Comparison of ENCODE assay signal across 32 cellular contexts in the genomic region with DNA sequence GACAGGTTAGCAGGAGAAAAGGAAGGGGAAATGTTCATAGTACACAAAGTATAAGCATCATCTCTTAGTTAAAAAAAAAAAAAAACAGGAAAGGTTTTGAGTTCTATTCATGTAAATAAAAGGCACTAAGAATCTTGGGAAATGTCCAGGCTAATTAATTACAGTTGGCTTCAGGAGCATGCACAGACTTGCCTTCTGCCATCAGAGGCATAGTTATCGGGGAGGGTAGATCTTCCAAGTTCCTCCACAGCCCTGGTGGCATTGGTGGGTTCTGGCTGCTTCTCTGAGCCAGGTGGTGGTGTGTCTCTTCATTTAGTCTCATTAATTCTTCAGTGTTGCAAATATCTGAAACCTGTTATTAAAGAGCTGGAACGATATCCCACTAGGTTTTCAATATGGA.
DNase-seq lines count a peak whose midpoint lies in the region; ATAC-seq, FAIRE-seq and TF ChIP-seq lines count a peak whose summit lies in the region.
"Had no signal": no experiment of that assay in that cellular context is flagged by ENCODE, and none has a peak within 500 bp of the region (broad histone marks: within the 10 kb centered on the region; RNA-seq: fewer than 3 reads in every experiment).

No MANE protein-coding gene starts in this region.

- ATAC-seq in left cardiac atrium = no peak
- ATAC-seq: activated T-helper 17 cell treated with anti-CD3 and anti-CD28 coated beads, Interleukin-2, amount 50 U/mL, for 72 hours; pancreas; T-helper 17 cell had no signal

- TF ChIP-seq CTCF in cardiac muscle cell (IDR thresholded peaks at IDR 0.05; ENCODE audit: low read depth, low read length) (no peak), VCaP (conservative IDR thresholded peaks at IDR 0.05) (no peak)

- in situ Hi-C loops in KBM-7 (cut with MboI; ENCODE audit: low pct_unique_long_range_greater_than_20kb, low sequenced_read_pairs) = no loop called here

- FAIRE-seq in small intestine (lab: Jason Lieb, UNC) = no peak
- FAIRE-seq: A204.1, endometrium, GM19239, pancreas, urothelium cell line had no signal

- H3K4me3 ChIP-seq in cardiac muscle cell = no peak overlapping the region
- no peak overlapping the region for H3K4me3 ChIP-seq in muscle layer of colon (ENCODE audit: low read depth in 1 of 2, low read length in 2 of 2)
- no peak overlapping the region for H3K4me3 ChIP-seq in small intestine (ENCODE audit: low read depth in 1 of 2, low read length in 2 of 2)
- H3K4me3 ChIP-seq: pancreas, right atrium auricular region, suprapubic skin had no signal

- H3K9me3 ChIP-seq in cardiac muscle cell (ENCODE audit: low read depth) = no peaks in the 10 kb centered on the region
- H3K9me3 ChIP-seq in muscle layer of colon (ENCODE audit: low read length) = no peaks in the 10 kb centered on the region
- H3K9me3 ChIP-seq in small intestine (ENCODE audit: control insufficient read depth, low read depth) = no peaks in the 10 kb centered on the region
- H3K9me3 ChIP-seq: pancreas, right atrium auricular region, SK-N-SH, suprapubic skin had no signal

- H3K9ac ChIP-seq in muscle layer of colon (ENCODE audit: low read length) = no peak overlapping the region
- H3K9ac ChIP-seq: SK-N-SH had no signal

- peaks cover 47% of the 10 kb centered on the region for H3K4me1 ChIP-seq in cardiac muscle cell (ENCODE audit: low read depth)
- H3K4me1 ChIP-seq in muscle layer of colon (ENCODE audit: insufficient read depth, low read length) = peaks cover 76% of the 10 kb centered on the region
- no peaks in the 10 kb centered on the region for H3K4me1 ChIP-seq in small intestine (ENCODE audit: control insufficient read depth in 2 of 2, insufficient read depth in 1 of 2, low read depth in 1 of 2, low read length in 1 of 2)
- H3K4me1 ChIP-seq: pancreas, suprapubic skin had no signal

- DNase-seq in cardiac muscle cell (ENCODE audit: low read depth in 1 of 2, low spot score in 1 of 2) = no peak
- no peak for DNase-seq in left cardiac atrium
- DNase-seq in KBM-7 = no peak
- no peak for DNase-seq in SIG-M5 (lab: John Stamatoyannopoulos, UW)
- DNase-seq in ecto neural progenitor cell (ENCODE audit: low spot score) = no peak
- DNase-seq in small intestine = no peak
- DNase-seq: activated CD4-positive, alpha-beta memory T cell treated with anti-CD3 and anti-CD28 coated beads for 36 hours; activated CD4-positive, CD25-positive, alpha-beta regulatory T cell treated with anti-CD3 and anti-CD28 coated beads, Interleukin-2, amount 50 U/mL, for 72 hours; activated CD8-positive, alpha-beta memory T cell treated with anti-CD3 and anti-CD28 coated beads, Interleukin-2, amount 50 U/mL, for 48 hours; AML-193; anterior cingulate cortex; CD4-positive, alpha-beta T cell; dermis blood vessel endothelial cell; glutamatergic neuron; NCI-H1930; NCI-H226; NCI-H82; pancreas; SK-N-SH; stimulated activated CD4-positive, alpha-beta T cell treated with anti-CD3 and anti-CD28 coated beads, Interleukin-12 subunit alpha, Interleukin-12 subunit beta, amount 100 ng/mL, for 4 hours; stimulated activated CD4-positive, alpha-beta T cell treated with anti-CD3 and anti-CD28 coated beads, Interleukin-4, amount 100 ng/mL, for 1 hour; T-helper 17 cell had no signal

- H3K27me3 ChIP-seq in cardiac muscle cell (no peaks in the 10 kb centered on the region), muscle layer of colon (ENCODE audit: control insufficient read depth in 1 of 2, insufficient read depth in 2 of 2, low read length in 2 of 2) (no peaks in the 10 kb centered on the region), small intestine (ENCODE audit: control insufficient read depth in 2 of 2, insufficient read depth in 2 of 2, low read length in 2 of 2) (no peaks in the 10 kb centered on the region)
- H3K27me3 ChIP-seq: pancreas, right atrium auricular region, suprapubic skin had no signal

- H3K27ac ChIP-seq in cardiac muscle cell (peak overlapping the region; percentile 30), VCaP (peak overlapping the region; percentile 41), muscle layer of colon (ENCODE audit: low read depth, low read length) (peak overlapping the region; percentile 62), small intestine (ENCODE audit: low read depth in 1 of 2, low read length in 1 of 2) (no peak overlapping the region)
- H3K27ac ChIP-seq: pancreas, RWPE1, suprapubic skin had no signal

- 75 to 91% (median 82%) methylated on average over 2 of the region's 2 CpGs for WGBS in small intestine, 3 donors

- H3K36me3 ChIP-seq in cardiac muscle cell (no peaks in the 10 kb centered on the region), muscle layer of colon (ENCODE audit: insufficient read depth, low read length) (peaks cover 5% of the 10 kb centered on the region), small intestine (ENCODE audit: control insufficient read depth in 2 of 2, insufficient read depth in 2 of 2, low read length in 2 of 2) (no peaks in the 10 kb centered on the region)
- H3K36me3 ChIP-seq: pancreas, right atrium auricular region, suprapubic skin had no signal

- intact Hi-C loops in left cardiac atrium (cut with DNase I) = no loop called here

Comparison
In these comparisons a context has a peak if more than half of its experiments do, and no peak if none do; other contexts are left out.
1. H3K27ac ChIP-seq: peak in cardiac muscle cell (single experiment), VCaP (single experiment) and muscle layer of colon (single experiment); none in small intestine (0 of 2).